Comparison of ENCODE assay signal across 18 cellular contexts in the genomic region with DNA sequence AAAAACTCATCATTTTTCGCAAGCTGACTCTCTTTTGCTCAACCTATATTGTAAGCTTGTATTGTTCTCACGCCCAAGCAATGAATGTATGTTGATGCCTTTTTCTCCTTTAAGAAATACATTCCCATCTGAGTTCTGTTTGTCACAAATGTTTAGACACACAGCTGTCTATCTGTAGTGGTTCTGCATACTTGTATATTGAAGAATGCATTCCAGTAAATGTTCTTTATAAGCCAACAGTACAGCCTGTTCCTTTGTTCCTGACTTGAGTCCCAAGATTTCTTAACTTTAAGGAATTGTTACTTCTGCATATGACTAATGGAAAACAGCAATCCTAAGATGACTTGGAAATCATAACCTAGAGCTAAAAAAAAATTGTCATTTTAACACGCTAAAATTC.
DNase-seq lines count a peak whose midpoint lies in the region; ATAC-seq lines count a peak whose summit lies in the region.
"Had no signal": no experiment of that assay in that cellular context is flagged by ENCODE, and none has a peak within 500 bp of the region (broad histone marks: within the 10 kb centered on the region; RNA-seq: fewer than 3 reads in every experiment).

No MANE protein-coding gene starts in this region.

- no peak overlapping the region for H3K4me3 Mint-ChIP-seq in T-cell
- H3K4me3 Mint-ChIP-seq: CD4-positive, alpha-beta memory T cell; HFFc6 had no signal

- H2BK5ac ChIP-seq in trophoblast cell (ENCODE audit: low read depth, low read length, poor library complexity): no peak overlapping the region

- peaks cover 19% of the 10 kb centered on the region for H3K4me1 ChIP-seq in adipocyte (ENCODE audit: control insufficient read depth, insufficient read depth, low read length)
- no peaks in the 10 kb centered on the region for H3K4me1 ChIP-seq in trophoblast cell (ENCODE audit: control insufficient read depth in 1 of 2, insufficient read depth in 2 of 2, low read length in 2 of 2)
- H3K4me1 ChIP-seq: A549, HAP-1 had no signal

- no peaks in the 10 kb centered on the region for H3K4me1 Mint-ChIP-seq in T-cell
- H3K4me1 Mint-ChIP-seq: CD4-positive, alpha-beta memory T cell had no signal

- no peaks in the 10 kb centered on the region for H3K27me3 Mint-ChIP-seq in T-cell
- H3K27me3 Mint-ChIP-seq: CD4-positive, alpha-beta memory T cell had no signal

- no peak overlapping the region for H4K8ac ChIP-seq in trophoblast cell (ENCODE audit: low read depth, low read length)

- no peaks in the 10 kb centered on the region for H3K27me3 ChIP-seq in adipocyte (replicated peaks; ENCODE audit: control insufficient read depth, insufficient read depth, low read length)
- no peaks in the 10 kb centered on the region for H3K27me3 ChIP-seq in trophoblast cell (ENCODE audit: insufficient read depth, low read length)

- no peak overlapping the region for H3K18ac ChIP-seq in trophoblast cell (ENCODE audit: low read length)

- H3K79me1 ChIP-seq in trophoblast cell (ENCODE audit: low read length): no peaks in the 10 kb centered on the region

- POLR2A ChIA-PET in T-cell (lab: Charles Lee): interaction anchor here in 1 of 2 donors (0.6 kb wide), 1 partner anchor 10 kb away, joined by 3 read pairs; no protein-coding TSS in a partner anchor

- H3K9me3 ChIP-seq in adipocyte (ENCODE audit: control insufficient read depth, low read length): peaks cover 3% of the 10 kb centered on the region
- H3K9me3 ChIP-seq in trophoblast cell (ENCODE audit: insufficient read depth, low read depth, low read length): no peaks in the 10 kb centered on the region
- H3K9me3 ChIP-seq: A549, HAP-1 had no signal

- peaks cover 11 to 43% (median 13%) of the 10 kb centered on the region in 3 donors for H3K9me3 Mint-ChIP-seq in T-cell

- H3K23ac ChIP-seq in trophoblast cell (ENCODE audit: low read length): no peak overlapping the region

- WGBS in trophoblast cell (ENCODE audit: extremely low coverage, insufficient coverage, insufficient read length): no CpG with 5 or more reads among the region's 3 CpGs

- no peak for ATAC-seq in T-cell (replicated peaks in 1 of 4)
- ATAC-seq: A549 had no signal

- no peak overlapping the region for H3K14ac ChIP-seq in trophoblast cell (ENCODE audit: low read length)

- peak overlapping the region; percentile 76 for H3K9ac ChIP-seq in adipocyte (ENCODE audit: low read length)
- H3K9ac ChIP-seq in trophoblast cell (ENCODE audit: low read length): no peak overlapping the region

- H3K36me3 Mint-ChIP-seq in T-cell: no peaks in the 10 kb centered on the region
- H3K36me3 Mint-ChIP-seq: CD4-positive, alpha-beta memory T cell had no signal

- no peak overlapping the region for H3K4ac ChIP-seq in trophoblast cell (ENCODE audit: low read depth, low read length)

- H3K27ac ChIP-seq in trophoblast cell (ENCODE audit: low read depth, low read length): no peak overlapping the region
- H3K27ac ChIP-seq: A549 had no signal

- H2AK5ac ChIP-seq in trophoblast cell (ENCODE audit: low read length): no peak overlapping the region

- no peak overlapping the region for H2BK120ac ChIP-seq in trophoblast cell (ENCODE audit: insufficient read depth, low read length, poor library complexity)

- H3K36me3 ChIP-seq in adipocyte (ENCODE audit: control insufficient read depth, insufficient read depth, low read length, severe bottlenecking): no peaks in the 10 kb centered on the region
- H3K36me3 ChIP-seq in trophoblast cell (ENCODE audit: control insufficient read depth in 1 of 2, insufficient read depth in 2 of 2, low read length in 2 of 2): no peaks in the 10 kb centered on the region
- H3K36me3 ChIP-seq: HAP-1 had no signal

- no peak overlapping the region for H2BK12ac ChIP-seq in trophoblast cell (ENCODE audit: low read length)

- no peak overlapping the region for H4K91ac ChIP-seq in trophoblast cell (ENCODE audit: low read depth, low read length)

- H3K4me2 ChIP-seq in trophoblast cell (ENCODE audit: low read length): no peak overlapping the region
- H3K4me2 ChIP-seq: A549 had no signal

- no peak overlapping the region for H4K12ac ChIP-seq in trophoblast cell (ENCODE audit: low read depth, low read length)

- H2AFZ ChIP-seq in trophoblast cell (ENCODE audit: insufficient read depth, low read length, poor library complexity): no peak overlapping the region

- DNase-seq in adipocyte (ENCODE audit: low read depth) (no peak), fibroblast of gingiva (ENCODE audit: low read depth) (peak; percentile 74), trophoblast cell (peak; percentile 1 to 43), AG08396 (ENCODE audit: low spot score) (no peak), T-cell (no peak), DMS79 (lab: John Stamatoyannopoulos, UW) (no peak)
- DNase-seq: 8988T; ACHN; C1 segment of cervical spinal cord; Calu3; CD4-positive, alpha-beta memory T cell; COR-L47; DMS53; DND-41; GOT3; HFFc6 had no signal

- H3K4me3 ChIP-seq in adipocyte (ENCODE audit: low read length): no peak overlapping the region
- no peak overlapping the region for H3K4me3 ChIP-seq in trophoblast cell (ENCODE audit: low read depth, low read length)
- H3K4me3 ChIP-seq: A549, HAP-1 had no signal

- H3K27ac Mint-ChIP-seq in T-cell: no peak overlapping the region
- H3K27ac Mint-ChIP-seq: CD4-positive, alpha-beta memory T cell; HFFc6 had no signal

- no peaks in the 10 kb centered on the region for H3K79me2 ChIP-seq in trophoblast cell (ENCODE audit: control insufficient read depth, insufficient read depth, low read length, poor library complexity)

- CTCF ChIA-PET in T-cell (lab: Charles Lee): no interaction called here

Comparison
In these comparisons a context has a peak if more than half of its experiments do, and no peak if none do; other contexts are left out.
1. DNase-seq: peak in fibroblast of gingiva (single experiment) and trophoblast cell (2 of 2); none in adipocyte (single experiment), AG08396 (single experiment), T-cell (0 of 34) and DMS79 (single experiment).